11 cellular contexts compared by ENCODE assay signal in the genomic region with DNA sequence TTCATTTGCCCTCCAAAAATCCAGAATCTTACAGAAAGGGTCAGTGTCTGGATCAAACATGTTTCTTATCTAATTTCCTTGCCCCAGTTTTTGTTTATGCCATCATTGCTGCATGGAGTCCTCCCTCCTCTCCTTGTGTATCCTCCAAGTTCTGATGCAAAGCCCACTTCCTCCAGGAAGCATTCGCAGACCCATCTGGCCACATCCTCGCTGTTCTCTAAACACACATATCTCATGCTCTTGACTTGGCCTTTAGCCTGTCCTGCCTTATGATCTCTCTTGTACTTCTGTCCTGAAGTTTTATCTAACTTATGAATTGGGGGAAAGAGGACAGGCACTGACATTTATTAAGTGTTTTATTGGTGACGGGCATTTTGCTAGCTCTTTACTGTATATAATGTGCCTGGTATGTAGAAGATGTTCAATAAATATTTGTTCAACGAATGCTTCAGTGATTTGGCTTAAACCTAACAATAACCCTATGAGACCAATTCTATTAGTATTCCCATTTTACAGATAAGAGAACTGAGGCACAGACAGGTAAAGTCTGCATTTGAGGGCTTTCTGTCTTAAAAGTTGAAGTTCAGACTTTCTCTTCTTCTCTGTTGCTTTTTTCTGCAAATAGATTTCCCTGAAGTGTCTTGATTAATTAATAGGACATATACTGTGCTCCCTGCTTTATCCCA. TPM values are rescaled to one million over a fixed set of nuclear protein-coding genes. Genes with fewer than 3 reads are reported as not detected.
A peak's percentile ranks its signal among the peaks of the same experiment; 100 is the strongest.
DNase-seq lines count a peak whose midpoint lies in the region; ATAC-seq and TF ChIP-seq lines count a peak whose summit lies in the region.
"Had no signal": no experiment of that assay in that cellular context is flagged by ENCODE, and none has a peak within 500 bp of the region (broad histone marks: within the 10 kb centered on the region; RNA-seq: fewer than 3 reads in every experiment).

No MANE protein-coding gene starts in this region.

- H3K27me3 ChIP-seq in liver (ENCODE audit: control insufficient read depth in 4 of 4, insufficient read depth in 4 of 4, low read length in 3 of 4): no peaks in the 10 kb centered on the region
- no peaks in the 10 kb centered on the region for H3K27me3 ChIP-seq in thoracic aorta (replicated peaks; ENCODE audit: insufficient read depth)
- no peaks in the 10 kb centered on the region for H3K27me3 ChIP-seq in foreskin keratinocyte

- peaks cover 47% of the 10 kb centered on the region for H3K4me1 Mint-ChIP-seq in activated CD4-positive, alpha-beta T cell treated with anti-CD3 and anti-CD28 coated beads for 36 hours
- peaks cover 27% of the 10 kb centered on the region for H3K4me1 Mint-ChIP-seq in activated CD4-positive, alpha-beta memory T cell treated with anti-CD3 and anti-CD28 coated beads for 36 hours (ENCODE audit: low read depth)

- intact Hi-C loops in activated CD4-positive, alpha-beta T cell treated with anti-CD3 and anti-CD28 coated beads for 36 hours (cut with DNase I, micrococcal nuclease): loop anchor here in 1 of 2 experiments (5.0 kb wide), 1 partner anchor 44 kb away; no protein-coding TSS in a partner anchor
- intact Hi-C loops in activated CD4-positive, alpha-beta memory T cell treated with anti-CD3 and anti-CD28 coated beads for 36 hours (cut with micrococcal nuclease): no loop called here

- CTCF ChIA-PET in activated CD4-positive, alpha-beta T cell treated with anti-CD3 and anti-CD28 coated beads for 36 hours (lab: Charles Lee): interaction anchor here (1.8 to 2.0 kb wide), 2 partner anchors 13 to 56 kb away, joined by 7 to 11 read pairs; no protein-coding TSS in a partner anchor
- CTCF ChIA-PET in activated CD4-positive, alpha-beta memory T cell treated with anti-CD3 and anti-CD28 coated beads for 36 hours (lab: Charles Lee): interaction anchor here (1.4 to 2.5 kb wide), 2 partner anchors 57 to 81 kb away, joined by 4 to 17 read pairs; no protein-coding TSS in a partner anchor

- no peaks in the 10 kb centered on the region for H3K9me3 ChIP-seq in liver (ENCODE audit: control insufficient read depth in 4 of 4, low read length in 3 of 4)
- H3K9me3 ChIP-seq in thoracic aorta: no peaks in the 10 kb centered on the region

- ATAC-seq in activated CD4-positive, alpha-beta T cell treated with anti-CD3 and anti-CD28 coated beads for 36 hours: no peak
- ATAC-seq in thoracic aorta (ENCODE audit: insufficient number of reproducible peaks, low FRiP score, low read depth): no peak
- no peak for ATAC-seq in GM21723 (IDR thresholded peaks at IDR 0.05; ENCODE audit: unreplicated experiment)
- no peak for ATAC-seq in foreskin keratinocyte

- H3K4me3 ChIP-seq in liver (ENCODE audit: low read depth in 1 of 3, low read length in 3 of 3): no peak overlapping the region
- peak overlapping the region; percentile 68 for H3K4me3 ChIP-seq in thoracic aorta

- H3K9me3 Mint-ChIP-seq in activated CD4-positive, alpha-beta T cell treated with anti-CD3 and anti-CD28 coated beads for 36 hours (ENCODE audit: low read depth): no peaks in the 10 kb centered on the region
- H3K9me3 Mint-ChIP-seq in activated CD4-positive, alpha-beta memory T cell treated with anti-CD3 and anti-CD28 coated beads for 36 hours: no peaks in the 10 kb centered on the region

- no peaks in the 10 kb centered on the region for H3K27me3 Mint-ChIP-seq in activated CD4-positive, alpha-beta T cell treated with anti-CD3 and anti-CD28 coated beads for 36 hours
- no peaks in the 10 kb centered on the region for H3K27me3 Mint-ChIP-seq in activated CD4-positive, alpha-beta memory T cell treated with anti-CD3 and anti-CD28 coated beads for 36 hours

- DNase-seq in activated CD4-positive, alpha-beta T cell treated with anti-CD3 and anti-CD28 coated beads for 36 hours: no peak
- DNase-seq in activated CD4-positive, alpha-beta T cell treated with anti-CD3 and anti-CD28 coated beads for 4 hours: no peak
- DNase-seq in activated CD4-positive, alpha-beta memory T cell treated with anti-CD3 and anti-CD28 coated beads for 36 hours: no peak
- DNase-seq in thoracic aorta (ENCODE audit: low spot score) (no peak), islet precursor cell (no peak), foreskin keratinocyte (no peak)
- DNase-seq: activated CD4-positive, alpha-beta T cell treated with anti-CD3 and anti-CD28 coated beads for 1 hour; cortex of kidney; NCI-H345 had no signal

- no peaks in the 10 kb centered on the region for H3K36me3 Mint-ChIP-seq in activated CD4-positive, alpha-beta T cell treated with anti-CD3 and anti-CD28 coated beads for 36 hours (ENCODE audit: low read depth)
- H3K36me3 Mint-ChIP-seq in activated CD4-positive, alpha-beta memory T cell treated with anti-CD3 and anti-CD28 coated beads for 36 hours: no peaks in the 10 kb centered on the region

- POLR2A ChIA-PET in activated CD4-positive, alpha-beta T cell treated with anti-CD3 and anti-CD28 coated beads for 36 hours (lab: Charles Lee): no interaction called here
- POLR2A ChIA-PET in activated CD4-positive, alpha-beta memory T cell treated with anti-CD3 and anti-CD28 coated beads for 36 hours (lab: Charles Lee): no interaction called here

- H3K36me3 ChIP-seq in liver (ENCODE audit: control insufficient read depth in 4 of 4, insufficient read depth in 3 of 4, low read depth in 1 of 4, low read length in 3 of 4) (no peaks in the 10 kb centered on the region), thoracic aorta (no peaks in the 10 kb centered on the region)

- peak overlapping the region; percentile 1 for H3K4me3 Mint-ChIP-seq in activated CD4-positive, alpha-beta T cell treated with anti-CD3 and anti-CD28 coated beads for 36 hours
- H3K4me3 Mint-ChIP-seq in activated CD4-positive, alpha-beta memory T cell treated with anti-CD3 and anti-CD28 coated beads for 36 hours: no peak overlapping the region

- H3K27ac ChIP-seq in liver (ENCODE audit: low read depth in 1 of 2, low read length in 2 of 2): peak overlapping the region in 1 of 2 donors; percentile 1
- peak overlapping the region; percentile 95 for H3K27ac ChIP-seq in thoracic aorta
- H3K27ac ChIP-seq in foreskin keratinocyte: no peak overlapping the region

- WGBS in liver: 76% methylated on average over 4 of the region's 4 CpGs

- H3K9ac ChIP-seq in liver (ENCODE audit: low read depth in 1 of 2, low read length in 2 of 2): no peak overlapping the region

- TF ChIP-seq CTCF in liver (IDR thresholded peaks at IDR 0.05; ENCODE audit: low read depth, low read length, missing input control) (no peak), thoracic aorta (IDR thresholded peaks at IDR 0.05) (no peak), foreskin keratinocyte (conservative IDR thresholded peaks at IDR 0.05) (no peak)

- no peaks in the 10 kb centered on the region for H3K4me1 ChIP-seq in liver (ENCODE audit: control insufficient read depth in 4 of 4, insufficient read depth in 4 of 4, low read length in 3 of 4)
- H3K4me1 ChIP-seq in thoracic aorta (ENCODE audit: control insufficient read depth in 1 of 2, low read depth in 2 of 2): peaks cover 27 to 68% of the 10 kb centered on the region in 2 donors
- peaks cover 11% of the 10 kb centered on the region for H3K4me1 ChIP-seq in foreskin keratinocyte

- TF ChIP-seq RAD21 in liver (IDR thresholded peaks at IDR 0.05): no peak

- H3K27ac Mint-ChIP-seq in activated CD4-positive, alpha-beta T cell treated with anti-CD3 and anti-CD28 coated beads for 36 hours: peak overlapping the region; percentile 49
- H3K27ac Mint-ChIP-seq in activated CD4-positive, alpha-beta memory T cell treated with anti-CD3 and anti-CD28 coated beads for 36 hours: peak overlapping the region; percentile 23

TF ChIP-seq in liver, 16 proteins besides CTCF, POLR2A, EP300 and RAD21:
- peak; percentile 95 for TF ChIP-seq NR2F2 (IDR thresholded peaks at IDR 0.05)
- no peak for TF ChIP-seq HNF4A (conservative IDR thresholded peaks at IDR 0.05)

RNA-seq across cellular contexts. Expression of a gene that starts 19.2 kb away (rescaled TPM):
- 10 to 100 TPM; 42.6 to 43.9 TPM for total RNA-seq in activated CD4-positive, alpha-beta T cell treated with anti-CD3 and anti-CD28 coated beads for 36 hours
- total RNA-seq in activated CD4-positive, alpha-beta memory T cell treated with anti-CD3 and anti-CD28 coated beads for 36 hours: 10 to 100 TPM; 35.9 to 36.2 TPM
- total RNA-seq in liver: 10 to 100 TPM; 21.6 to 38.6 TPM
- 10 to 100 TPM; 37.3 to 42.6 TPM for polyA plus RNA-seq in liver
- total RNA-seq in thoracic aorta: 100 to 1,000 TPM; 309 to 692 TPM
- 7.8 and 13.0 TPM in 2 replicates for total RNA-seq in foreskin keratinocyte
- 10.2 and 17.0 TPM in 2 replicates for polyA plus RNA-seq in foreskin keratinocyte

RNA-seq across cellular contexts. Expression of a gene that starts 47.4 kb away (rescaled TPM):
- total RNA-seq in activated CD4-positive, alpha-beta T cell treated with anti-CD3 and anti-CD28 coated beads for 36 hours: 10 to 100 TPM; 25.0 to 32.0 TPM
- total RNA-seq in activated CD4-positive, alpha-beta memory T cell treated with anti-CD3 and anti-CD28 coated beads for 36 hours: 10 to 100 TPM; 22.1 to 26.3 TPM
- total RNA-seq in liver (10 to 100 TPM in 1 of 2 donors, under 1 TPM in 1; 0.08 to 79.9 TPM), thoracic aorta (under 1 TPM; 0.14 to 0.35 TPM), foreskin keratinocyte (0.95 and 1.2 TPM in 2 replicates)
- polyA plus RNA-seq in liver (under 1 TPM; 0.36 to 0.53 TPM), foreskin keratinocyte (0.37 and 0.45 TPM in 2 replicates)

Comparison
In these comparisons a context has a peak if more than half of its experiments do, and no peak if none do; other contexts are left out.
1. RNA of a gene that starts 19.2 kb away (total RNA-seq): 309 to 692 TPM in thoracic aorta; 42.6 to 43.9 TPM in activated CD4-positive, alpha-beta T cell treated with anti-CD3 and anti-CD28 coated beads for 36 hours, 21.6 to 38.6 TPM in liver, 35.9 to 36.2 TPM in activated CD4-positive, alpha-beta memory T cell treated with anti-CD3 and anti-CD28 coated beads for 36 hours and 7.8 to 13.0 TPM in foreskin keratinocyte; every median in the first group is over 4 times any median in the second.